ENCODE assay signal across 14 cellular contexts in genomic region chr16:89366561-89367537, GRCh38.
A peak's percentile ranks its signal among the peaks of the same experiment; 100 is the strongest.
DNase-seq lines count a peak whose midpoint lies in the region; TF ChIP-seq lines count a peak whose summit lies in the region.
"Had no signal": no experiment of that assay in that cellular context is flagged by ENCODE, and none has a peak within 500 bp of the region (broad histone marks: within the 10 kb centered on the region; RNA-seq: fewer than 3 reads in every experiment).

No MANE protein-coding gene starts in this region.

- H3K27me3 Mint-ChIP-seq in activated T-cell treated with anti-CD3 and anti-CD28 coated beads, Interleukin-2, amount 50 U/mL, for 24 hours, result no peaks in the 10 kb centered on the region
- peaks cover 9% of the 10 kb centered on the region for H3K27me3 Mint-ChIP-seq in endothelial cell (ENCODE audit: unreplicated experiment)
- no peaks in the 10 kb centered on the region for H3K27me3 Mint-ChIP-seq in osteocyte (ENCODE audit: unreplicated experiment)
- H3K27me3 Mint-ChIP-seq: stimulated activated memory B cell treated with anti-CD40 and anti-IgM and Interleukin-4, amounts not matched to agents 10 μg/mL and 1 μg/mL and 100 μg/mL, for 72 hours; T-cell had no signal

- TF ChIP-seq CTCF in endothelial cell (IDR thresholded peaks at IDR 0.05; ENCODE audit: unreplicated experiment), result no peak
- TF ChIP-seq CTCF in osteocyte (IDR thresholded peaks at IDR 0.05), result no peak

- H3K4me3 Mint-ChIP-seq in activated T-cell treated with anti-CD3 and anti-CD28 coated beads, Interleukin-2, amount 50 U/mL, for 24 hours, result no peak overlapping the region
- H3K4me3 Mint-ChIP-seq in endothelial cell (ENCODE audit: unreplicated experiment) (peak overlapping the region; percentile 47), osteocyte (ENCODE audit: unreplicated experiment) (no peak overlapping the region)
- H3K4me3 Mint-ChIP-seq: stimulated activated memory B cell treated with anti-CD40 and anti-IgM and Interleukin-4, amounts not matched to agents 10 μg/mL and 1 μg/mL and 100 μg/mL, for 72 hours had no signal

- in situ Hi-C loops in G401 (cut with HindIII; ENCODE audit: low sequenced_read_pairs), result no loop called here

- no peaks in the 10 kb centered on the region for H3K9me3 Mint-ChIP-seq in activated T-cell treated with anti-CD3 and anti-CD28 coated beads, Interleukin-2, amount 50 U/mL, for 24 hours
- H3K9me3 Mint-ChIP-seq in endothelial cell (ENCODE audit: unreplicated experiment), result no peaks in the 10 kb centered on the region
- H3K9me3 Mint-ChIP-seq in osteocyte (ENCODE audit: unreplicated experiment), result no peaks in the 10 kb centered on the region
- H3K9me3 Mint-ChIP-seq: HFFc6; stimulated activated memory B cell treated with anti-CD40 and anti-IgM and Interleukin-4, amounts not matched to agents 10 μg/mL and 1 μg/mL and 100 μg/mL, for 72 hours; T-cell had no signal

- DNase-seq in activated T-cell treated with anti-CD3 and anti-CD28 coated beads, Interleukin-2, amount 50 U/mL, for 24 hours, result no peak
- no peak for DNase-seq in activated T-cell treated with anti-CD3 and anti-CD28 coated beads, Interleukin-2, amount 50 U/mL, for 48 hours
- peak; percentile 76 for DNase-seq in HPDE6-E6E7 (ENCODE audit: extremely low spot score)
- no peak for DNase-seq in endothelial cell (ENCODE audit: low spot score)
- DNase-seq in osteocyte (ENCODE audit: extremely low spot score, unreplicated experiment), result no peak
- DNase-seq in G401 (ENCODE audit: low spot score), result no peak
- no peak for DNase-seq in SW 1271 (lab: John Stamatoyannopoulos, UW)
- DNase-seq in activated CD4-positive, alpha-beta T cell treated with anti-CD3 and anti-CD28 coated beads for 1 hour, result no peak
- DNase-seq: cortex of kidney; GDM1; HFFc6; stimulated activated CD4-positive, alpha-beta T cell treated with anti-CD3 and anti-CD28 coated beads, Interleukin-2, amount 100 ng/mL, for 48 hours; T-cell had no signal

- peak overlapping the region; percentile 68 for H3K27ac Mint-ChIP-seq in activated T-cell treated with anti-CD3 and anti-CD28 coated beads, Interleukin-2, amount 50 U/mL, for 24 hours
- H3K27ac Mint-ChIP-seq in endothelial cell (ENCODE audit: unreplicated experiment), result peak overlapping the region; percentile 42
- peak overlapping the region; percentile 38 for H3K27ac Mint-ChIP-seq in osteocyte (ENCODE audit: unreplicated experiment)
- H3K27ac Mint-ChIP-seq: stimulated activated memory B cell treated with anti-CD40 and anti-IgM and Interleukin-4, amounts not matched to agents 10 μg/mL and 1 μg/mL and 100 μg/mL, for 72 hours had no signal

- peaks cover 64% of the 10 kb centered on the region for H3K36me3 Mint-ChIP-seq in activated T-cell treated with anti-CD3 and anti-CD28 coated beads, Interleukin-2, amount 50 U/mL, for 24 hours (ENCODE audit: low read depth)
- H3K36me3 Mint-ChIP-seq in endothelial cell (ENCODE audit: low read depth, unreplicated experiment) (peaks cover 19% of the 10 kb centered on the region), osteocyte (ENCODE audit: unreplicated experiment) (peaks cover 3% of the 10 kb centered on the region)
- H3K36me3 Mint-ChIP-seq: T-cell had no signal

- peaks cover 95% of the 10 kb centered on the region for H3K4me1 Mint-ChIP-seq in activated T-cell treated with anti-CD3 and anti-CD28 coated beads, Interleukin-2, amount 50 U/mL, for 24 hours (ENCODE audit: low read depth)
- peaks cover 50% of the 10 kb centered on the region for H3K4me1 Mint-ChIP-seq in endothelial cell (ENCODE audit: unreplicated experiment)
- peaks cover 78% of the 10 kb centered on the region for H3K4me1 Mint-ChIP-seq in osteocyte (ENCODE audit: unreplicated experiment)
